10 cellular contexts compared by ENCODE assay signal in genomic region chr11:69131644-69132300, GRCh38. TPM values are rescaled to one million over a fixed set of nuclear protein-coding genes. Genes with fewer than 3 reads are reported as not detected.
DNase-seq lines count a peak whose midpoint lies in the region; ATAC-seq and TF ChIP-seq lines count a peak whose summit lies in the region.
"Had no signal": no experiment of that assay in that cellular context is flagged by ENCODE, and none has a peak within 500 bp of the region (broad histone marks: within the 10 kb centered on the region; RNA-seq: fewer than 3 reads in every experiment).

No MANE protein-coding gene starts in this region.

- DNase-seq in DMS 273 (lab: John Stamatoyannopoulos, UW; ENCODE audit: unreplicated experiment): peak; percentile 80
- DNase-seq in LNCaP clone FGC (ENCODE audit: low read depth): peak; percentile 63
- DNase-seq in amniotic epithelial cell (ENCODE audit: low read depth): peak; percentile 69
- peak in 27 of 51 donors; percentile 4 to 55 (median 26) for DNase-seq in hypothalamus (lab: John Stamatoyannopoulos, UW)
- no peak for DNase-seq in smooth muscle cell (lab: John Stamatoyannopoulos, UW; ENCODE audit: unreplicated experiment)
- DNase-seq in cerebellar nuclear complex (lab: John Stamatoyannopoulos, UW): no peak
- no peak for DNase-seq in activated T-cell treated with anti-CD3 and anti-CD28 coated beads, Interleukin-2, amount 50 U/mL, for 24 hours
- DNase-seq in activated CD8-positive, alpha-beta memory T cell treated with anti-CD3 and anti-CD28 coated beads, Interleukin-2, amount 10 ng/mL, durations not matched to agents 7 days and 5 days: no peak

- peaks cover 28% of the 10 kb centered on the region for H3K4me1 Mint-ChIP-seq in activated T-cell treated with anti-CD3 and anti-CD28 coated beads, Interleukin-2, amount 50 U/mL, for 24 hours (ENCODE audit: low read depth)
- peaks cover 2% of the 10 kb centered on the region for H3K4me1 Mint-ChIP-seq in activated CD8-positive, alpha-beta memory T cell treated with anti-CD3 and anti-CD28 coated beads, Interleukin-2, amount 10 ng/mL, durations not matched to agents 7 days and 5 days

- ATAC-seq in activated CD8-positive, alpha-beta memory T cell treated with anti-CD3 and anti-CD28 coated beads, Interleukin-2, amount 10 ng/mL, durations not matched to agents 7 days and 5 days: no peak

- no peak overlapping the region for H3K4me2 ChIP-seq in smooth muscle cell

- no peaks in the 10 kb centered on the region for H4K20me1 ChIP-seq in smooth muscle cell (ENCODE audit: low read depth)

- no peaks in the 10 kb centered on the region for H3K79me2 ChIP-seq in smooth muscle cell (ENCODE audit: low read depth)

- no peak overlapping the region for H3K4me3 ChIP-seq in LNCaP clone FGC (ENCODE audit: low read depth, low read length)
- H3K4me3 ChIP-seq in smooth muscle cell: no peak overlapping the region

- CTCF ChIA-PET in activated CD8-positive, alpha-beta memory T cell treated with anti-CD3 and anti-CD28 coated beads, Interleukin-2, amount 10 ng/mL, durations not matched to agents 7 days and 5 days (lab: Charles Lee): no interaction called here

- no peak overlapping the region for H3K27ac ChIP-seq in smooth muscle cell (ENCODE audit: low read depth)

- H3K4me3 Mint-ChIP-seq in activated T-cell treated with anti-CD3 and anti-CD28 coated beads, Interleukin-2, amount 50 U/mL, for 24 hours: no peak overlapping the region
- H3K4me3 Mint-ChIP-seq in activated CD8-positive, alpha-beta memory T cell treated with anti-CD3 and anti-CD28 coated beads, Interleukin-2, amount 10 ng/mL, durations not matched to agents 7 days and 5 days: no peak overlapping the region
- H3K4me3 Mint-ChIP-seq: IgD-negative memory B cell, memory B cell had no signal

- H3K27ac Mint-ChIP-seq in activated T-cell treated with anti-CD3 and anti-CD28 coated beads, Interleukin-2, amount 50 U/mL, for 24 hours: no peak overlapping the region
- H3K27ac Mint-ChIP-seq in activated CD8-positive, alpha-beta memory T cell treated with anti-CD3 and anti-CD28 coated beads, Interleukin-2, amount 10 ng/mL, durations not matched to agents 7 days and 5 days: no peak overlapping the region
- H3K27ac Mint-ChIP-seq: IgD-negative memory B cell, memory B cell had no signal

- H3F3A ChIP-seq in smooth muscle cell (ENCODE audit: low read depth): no peaks in the 10 kb centered on the region

- H3K27me3 Mint-ChIP-seq in activated T-cell treated with anti-CD3 and anti-CD28 coated beads, Interleukin-2, amount 50 U/mL, for 24 hours: no peaks in the 10 kb centered on the region
- no peaks in the 10 kb centered on the region for H3K27me3 Mint-ChIP-seq in activated CD8-positive, alpha-beta memory T cell treated with anti-CD3 and anti-CD28 coated beads, Interleukin-2, amount 10 ng/mL, durations not matched to agents 7 days and 5 days
- H3K27me3 Mint-ChIP-seq: IgD-negative memory B cell, memory B cell had no signal

- no peaks in the 10 kb centered on the region for H3K4me1 ChIP-seq in smooth muscle cell (ENCODE audit: low read depth)

- peaks cover 4% of the 10 kb centered on the region for H3K36me3 Mint-ChIP-seq in activated T-cell treated with anti-CD3 and anti-CD28 coated beads, Interleukin-2, amount 50 U/mL, for 24 hours (ENCODE audit: low read depth)
- peaks cover 4% of the 10 kb centered on the region for H3K36me3 Mint-ChIP-seq in activated CD8-positive, alpha-beta memory T cell treated with anti-CD3 and anti-CD28 coated beads, Interleukin-2, amount 10 ng/mL, durations not matched to agents 7 days and 5 days
- H3K36me3 Mint-ChIP-seq: IgD-negative memory B cell had no signal

- TF ChIP-seq CTCF in LNCaP clone FGC (IDR thresholded peaks at IDR 0.05; ENCODE audit: control insufficient read depth, extremely low read depth, insufficient read depth): peak; percentile 93
- TF ChIP-seq CTCF in smooth muscle cell (IDR thresholded peaks at IDR 0.05; ENCODE audit: borderline replicate concordance, insufficient read depth, poor library complexity, severe bottlenecking): peak; percentile 88

- no peak overlapping the region for H3K9ac ChIP-seq in smooth muscle cell (ENCODE audit: low read depth)

- H3K36me3 ChIP-seq in smooth muscle cell (ENCODE audit: low read depth): no peaks in the 10 kb centered on the region

- no peak overlapping the region for H2AFZ ChIP-seq in smooth muscle cell (ENCODE audit: low read depth)

- WGBS in smooth muscle cell (ENCODE audit: low lambda C conversion rate): 60% methylated on average over 15 of the region's 15 CpGs

- no peaks in the 10 kb centered on the region for H3K9me3 ChIP-seq in smooth muscle cell (replicated peaks; ENCODE audit: low read depth)

- H3K9me3 Mint-ChIP-seq in activated T-cell treated with anti-CD3 and anti-CD28 coated beads, Interleukin-2, amount 50 U/mL, for 24 hours: peaks cover 22% of the 10 kb centered on the region
- peaks cover 4% of the 10 kb centered on the region for H3K9me3 Mint-ChIP-seq in activated CD8-positive, alpha-beta memory T cell treated with anti-CD3 and anti-CD28 coated beads, Interleukin-2, amount 10 ng/mL, durations not matched to agents 7 days and 5 days (ENCODE audit: low read depth)

- no peaks in the 10 kb centered on the region for H3K27me3 ChIP-seq in smooth muscle cell (ENCODE audit: low read depth)

RNA-seq across cellular contexts. Expression of gene SMIM38, which starts 24.0 kb away (rescaled TPM):
- 0.27 and 0.31 TPM in 2 replicates for total RNA-seq in smooth muscle cell
- 0.79 TPM in 1 of 2 replicates, not detected in the other for polyA plus RNA-seq in smooth muscle cell
- under 1 TPM; 0.26 to 0.56 TPM for total RNA-seq in activated CD8-positive, alpha-beta memory T cell treated with anti-CD3 and anti-CD28 coated beads, Interleukin-2, amount 10 ng/mL, durations not matched to agents 7 days and 5 days
- polyA plus RNA-seq: IgD-negative memory B cell had no signal

Comparison
In these comparisons a context has a peak if more than half of its experiments do, and no peak if none do; other contexts are left out.
1. DNase-seq: peak in DMS 273 (single experiment), LNCaP clone FGC (single experiment), amniotic epithelial cell (single experiment) and hypothalamus (27 of 51); none in smooth muscle cell (single experiment), cerebellar nuclear complex (0 of 2), activated T-cell treated with anti-CD3 and anti-CD28 coated beads, Interleukin-2, amount 50 U/mL, for 24 hours (single experiment) and activated CD8-positive, alpha-beta memory T cell treated with anti-CD3 and anti-CD28 coated beads, Interleukin-2, amount 10 ng/mL, durations not matched to agents 7 days and 5 days (single experiment).